Comparison of ENCODE assay signal across 17 cellular contexts in genomic region chr6:25715794-25716193, GRCh38. TPM values are rescaled to one million over a fixed set of nuclear protein-coding genes. Genes with fewer than 3 reads are reported as not detected.
DNase-seq lines count a peak whose midpoint lies in the region; ATAC-seq and TF ChIP-seq lines count a peak whose summit lies in the region.
"Had no signal": no experiment of that assay in that cellular context is flagged by ENCODE, and none has a peak within 500 bp of the region (broad histone marks: within the 10 kb centered on the region; RNA-seq: fewer than 3 reads in every experiment).

No MANE protein-coding gene starts in this region.

- TF ChIP-seq CTCF in epithelial cell of proximal tubule (conservative IDR thresholded peaks at IDR 0.05; ENCODE audit: low read depth, low read length) (no peak), nephron (IDR thresholded peaks at IDR 0.05; ENCODE audit: unreplicated experiment in 3 of 3) (no peak), WTC11 (IDR thresholded peaks at IDR 0.05) (no peak)

- no peak for ATAC-seq in WTC11

- DNase-seq in NCI-H82 (lab: John Stamatoyannopoulos, UW): peak; percentile 34
- DNase-seq in NCI-H82 treated with DMSO at 0.1 percent for 48 hours (lab: John Stamatoyannopoulos, UW; ENCODE audit: unreplicated experiment): no peak
- DNase-seq in epithelial cell of proximal tubule (ENCODE audit: low read depth): peak; percentile 38
- DNase-seq in CD1c-positive myeloid dendritic cell (ENCODE audit: extremely low spot score): no peak
- DNase-seq in stimulated activated CD4-positive, alpha-beta T cell treated with anti-CD3 and anti-CD28 coated beads, Interleukin-12 subunit alpha, Interleukin-12 subunit beta, amount 100 ng/mL, for 4 hours: no peak
- DNase-seq in WTC11 (ENCODE audit: low spot score): no peak
- DNase-seq: AML-193; Calu3; CD4-positive, CD25-positive, alpha-beta regulatory T cell; DMS 273 treated with DMSO at 0.1 percent for 48 hours; GM23248; H7 had no signal

- H3K9me3 Mint-ChIP-seq in nephron (no peaks in the 10 kb centered on the region), WTC11 (no peaks in the 10 kb centered on the region)
- H3K9me3 Mint-ChIP-seq: CD4-positive, CD25-positive, alpha-beta regulatory T cell had no signal

- peaks cover 21% of the 10 kb centered on the region for H3K4me1 Mint-ChIP-seq in nephron
- peaks cover 3% of the 10 kb centered on the region; the same call in 1 of the 2 replicates for H3K4me1 Mint-ChIP-seq in WTC11

- peak overlapping the region; percentile 30 for H3K4me3 ChIP-seq in epithelial cell of proximal tubule (ENCODE audit: low read depth, low read length)
- H3K4me3 ChIP-seq: BLaER1, GM23248 had no signal

- POLR2A ChIA-PET in WTC11 (lab: Charles Lee): interaction anchor here (0.5 kb wide), 1 partner anchor 15 kb away, joined by 3 read pairs; no protein-coding TSS in a partner anchor

- CTCF ChIA-PET in WTC11 (lab: Charles Lee): interaction anchor here (1.0 to 1.5 kb wide), 6 partner anchors 16 to 492 kb away, joined by 3 to 7 read pairs (median 4); no protein-coding TSS in a partner anchor

- H3K27ac Mint-ChIP-seq in nephron: peak overlapping the region; percentile 74 to 92 (median 85)
- H3K27ac Mint-ChIP-seq in WTC11: no peak overlapping the region
- H3K27ac Mint-ChIP-seq: CD4-positive, CD25-positive, alpha-beta regulatory T cell had no signal

- no peaks in the 10 kb centered on the region for H3K36me3 Mint-ChIP-seq in nephron (ENCODE audit: low read depth)
- no peaks in the 10 kb centered on the region for H3K36me3 Mint-ChIP-seq in WTC11
- H3K36me3 Mint-ChIP-seq: CD4-positive, CD25-positive, alpha-beta regulatory T cell had no signal

- H3K27me3 Mint-ChIP-seq in nephron (ENCODE audit: low read depth) (peaks cover 10% of the 10 kb centered on the region), WTC11 (ENCODE audit: low read depth) (no peaks in the 10 kb centered on the region)

- no peak overlapping the region for H3K4me3 Mint-ChIP-seq in nephron
- no peak overlapping the region for H3K4me3 Mint-ChIP-seq in WTC11
- H3K4me3 Mint-ChIP-seq: CD4-positive, CD25-positive, alpha-beta regulatory T cell had no signal

TF ChIP-seq in WTC11, 78 proteins besides CTCF, POLR2A, EP300 and RAD21 (continues in another document):
- no peak for TF ChIP-seq ATF2 (CRISPR knock-in tag; IDR thresholded peaks at IDR 0.05; ENCODE audit: borderline replicate concordance, low read depth)
- TF ChIP-seq EMX1 (CRISPR knock-in tag; IDR thresholded peaks at IDR 0.05): no peak
- no peak for TF ChIP-seq ZNF396 (CRISPR knock-in tag; IDR thresholded peaks at IDR 0.05; ENCODE audit: borderline replicate concordance)
- no peak for TF ChIP-seq AR (CRISPR knock-in tag; IDR thresholded peaks at IDR 0.05)
- no peak for TF ChIP-seq JUN (CRISPR knock-in tag; IDR thresholded peaks at IDR 0.05)
- TF ChIP-seq USF1 (CRISPR knock-in tag; IDR thresholded peaks at IDR 0.05): no peak
- no peak for TF ChIP-seq AFF4 (CRISPR knock-in tag; IDR thresholded peaks at IDR 0.05; ENCODE audit: borderline replicate concordance)
- TF ChIP-seq FOXP1 (CRISPR knock-in tag; IDR thresholded peaks at IDR 0.05; ENCODE audit: borderline replicate concordance): no peak
- TF ChIP-seq FOXP4 (CRISPR knock-in tag; IDR thresholded peaks at IDR 0.05): no peak
- TF ChIP-seq ZNF219 (CRISPR knock-in tag; IDR thresholded peaks at IDR 0.05; ENCODE audit: borderline replicate concordance): no peak
- no peak for TF ChIP-seq PRRX2 (CRISPR knock-in tag; IDR thresholded peaks at IDR 0.05)
- no peak for TF ChIP-seq ZNF423 (CRISPR knock-in tag; IDR thresholded peaks at IDR 0.05)
- no peak for TF ChIP-seq CBFB (CRISPR knock-in tag; IDR thresholded peaks at IDR 0.05; ENCODE audit: low read depth)

RNA-seq across cellular contexts. Expression of gene SLC17A4, which starts 38.7 kb away (rescaled TPM):
- total RNA-seq in epithelial cell of proximal tubule (not detected in 2 replicates), WTC11 (2021) (0.05 to 0.07 TPM in 2 of 3 replicates, not detected in the other)
- total RNA-seq: A673; CD4-positive, CD25-positive, alpha-beta regulatory T cell; Daoy; GM23248; H7; HT1080 had no signal

Comparison
In these comparisons a context has a peak if more than half of its experiments do, and no peak if none do; other contexts are left out.
1. DNase-seq: peak in NCI-H82 (single experiment) and epithelial cell of proximal tubule (single experiment); none in NCI-H82 treated with DMSO at 0.1 percent for 48 hours (single experiment), CD1c-positive myeloid dendritic cell (single experiment), stimulated activated CD4-positive, alpha-beta T cell treated with anti-CD3 and anti-CD28 coated beads, Interleukin-12 subunit alpha, Interleukin-12 subunit beta, amount 100 ng/mL, for 4 hours (single experiment) and WTC11 (single experiment).